Comparison of ENCODE assay signal across 8 cellular contexts in the genomic region with DNA sequence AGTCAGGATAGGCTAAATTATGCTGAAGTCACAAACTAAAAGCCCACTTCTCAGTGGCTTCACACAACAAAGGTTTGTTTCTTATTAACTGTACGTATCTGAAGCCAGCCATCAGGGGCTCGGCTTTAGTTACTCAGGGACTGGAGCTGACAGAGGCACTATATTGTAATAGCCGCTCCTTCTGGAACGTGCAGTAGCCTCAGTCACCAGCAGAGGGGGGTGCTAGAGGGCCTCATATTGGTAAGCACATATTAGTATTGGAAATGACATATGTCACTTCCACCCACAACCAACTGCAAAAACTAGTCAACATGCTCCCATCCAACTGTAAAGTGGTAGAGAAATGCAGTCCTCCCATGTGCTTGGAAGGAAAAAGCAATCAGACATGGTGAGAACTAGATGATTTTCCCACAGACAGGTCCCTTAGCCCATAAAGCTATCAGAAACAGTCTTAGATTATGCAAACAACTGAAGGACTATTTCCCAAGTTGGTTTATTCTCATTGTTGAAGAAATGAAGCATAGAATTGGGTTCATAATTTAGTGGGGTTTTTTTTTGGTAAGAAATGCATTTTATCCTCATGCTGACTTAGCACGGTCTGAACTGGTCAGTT.
DNase-seq lines count a peak whose midpoint lies in the region; ATAC-seq and TF ChIP-seq lines count a peak whose summit lies in the region.

No MANE protein-coding gene starts in this region.

- no peaks in the 10 kb centered on the region for H3K4me1 ChIP-seq in esophagus muscularis mucosa
- H3K4me1 ChIP-seq in neural progenitor cell: peaks cover 11% of the 10 kb centered on the region
- H3K4me1 ChIP-seq in thyroid gland: no peaks in the 10 kb centered on the region

- TF ChIP-seq CTCF in esophagus muscularis mucosa (IDR thresholded peaks at IDR 0.05) (peak; percentile 67 to 87 (median 71)), neural progenitor cell (IDR thresholded peaks at IDR 0.05) (peak; percentile 87), thyroid gland (IDR thresholded peaks at IDR 0.05) (peak; percentile 42 to 81 (median 64))

- H3K4me2 ChIP-seq in neural progenitor cell: peak overlapping the region; percentile 7

- in situ Hi-C loops in Caki2 (cut with HindIII; ENCODE audit: low pct_unique_long_range_greater_than_20kb, low sequenced_read_pairs): no loop called here

- H4K20me1 ChIP-seq in neural progenitor cell (ENCODE audit: low read depth): no peaks in the 10 kb centered on the region

- H3F3A ChIP-seq in neural progenitor cell (ENCODE audit: low read depth): no peaks in the 10 kb centered on the region

- H3K36me3 Mint-ChIP-seq in neural progenitor cell: no peaks in the 10 kb centered on the region

- H3K27ac Mint-ChIP-seq in neural progenitor cell: no peak overlapping the region

- no peak overlapping the region for H3K27ac ChIP-seq in esophagus muscularis mucosa (replicated peaks in 1 of 4)
- no peak overlapping the region for H3K27ac ChIP-seq in neural progenitor cell
- H3K27ac ChIP-seq in thyroid gland: no peak overlapping the region

- H3K9me3 ChIP-seq in esophagus muscularis mucosa (no peaks in the 10 kb centered on the region), neural progenitor cell (ENCODE audit: low read depth) (no peaks in the 10 kb centered on the region), thyroid gland (no peaks in the 10 kb centered on the region)

- H2AFZ ChIP-seq in neural progenitor cell (replicated peaks): no peak overlapping the region

- H3K27me3 Mint-ChIP-seq in neural progenitor cell (ENCODE audit: insufficient read depth, low read depth): peaks cover 2% of the 10 kb centered on the region

- TF ChIP-seq POLR2A in esophagus muscularis mucosa (IDR thresholded peaks at IDR 0.05; ENCODE audit: low read depth): no peak
- TF ChIP-seq POLR2A in thyroid gland (IDR thresholded peaks at IDR 0.05): no peak

- 55% methylated on average over 5 of the region's 5 CpGs for WGBS in esophagus muscularis mucosa
- WGBS in thyroid gland, 2 donors: 56 to 63% methylated on average over 5 of the region's 5 CpGs

- ATAC-seq in GM19395 (IDR thresholded peaks at IDR 0.05; ENCODE audit: unreplicated experiment): peak; percentile 97
- ATAC-seq in HG03432 (IDR thresholded peaks at IDR 0.05; ENCODE audit: unreplicated experiment): peak; percentile 98

- H3K27me3 ChIP-seq in esophagus muscularis mucosa (no peaks in the 10 kb centered on the region), neural progenitor cell (no peaks in the 10 kb centered on the region), thyroid gland (no peaks in the 10 kb centered on the region)

- DNase-seq in Caki2 (ENCODE audit: low read depth): peak; percentile 2
- peak; percentile 80 for DNase-seq in NCI-H82 (lab: John Stamatoyannopoulos, UW)
- peak; percentile 15 to 38 (median 35) for DNase-seq in activated CD8-positive, alpha-beta memory T cell treated with anti-CD3 and anti-CD28 coated beads for 48 hours (ENCODE audit: low read depth in 2 of 3, low spot score in 2 of 3)
- DNase-seq in esophagus muscularis mucosa (ENCODE audit: extremely low spot score): no peak
- DNase-seq in neural progenitor cell (ENCODE audit: low spot score): peak; percentile 64
- DNase-seq in thyroid gland: peak; percentile 68 to 75

- H3K4me3 Mint-ChIP-seq in neural progenitor cell: no peak overlapping the region

- H3K9ac ChIP-seq in neural progenitor cell: no peak overlapping the region

- H3K4me1 Mint-ChIP-seq in neural progenitor cell: peaks cover 4% of the 10 kb centered on the region

- no peaks in the 10 kb centered on the region for H3K9me3 Mint-ChIP-seq in neural progenitor cell

- H3K4me3 ChIP-seq in esophagus muscularis mucosa (no peak overlapping the region), neural progenitor cell (no peak overlapping the region), thyroid gland (replicated peaks in 1 of 3) (no peak overlapping the region)

- H3K79me2 ChIP-seq in neural progenitor cell (ENCODE audit: low read depth): no peaks in the 10 kb centered on the region

- no peak for TF ChIP-seq EP300 in esophagus muscularis mucosa (IDR thresholded peaks at IDR 0.05)

- H3K36me3 ChIP-seq in esophagus muscularis mucosa: no peaks in the 10 kb centered on the region
- no peaks in the 10 kb centered on the region for H3K36me3 ChIP-seq in neural progenitor cell
- H3K36me3 ChIP-seq in thyroid gland: no peaks in the 10 kb centered on the region

- intact Hi-C loops in esophagus muscularis mucosa (cut with DNase I): loop anchor here (5.0 kb wide), 2 partner anchors 67 to 147 kb away; no protein-coding TSS in a partner anchor
- intact Hi-C loops in thyroid gland (cut with DNase I): loop anchor here (10.0 kb wide), 1 partner anchor 149 kb away; no protein-coding TSS in a partner anchor
